In the genomic region with DNA sequence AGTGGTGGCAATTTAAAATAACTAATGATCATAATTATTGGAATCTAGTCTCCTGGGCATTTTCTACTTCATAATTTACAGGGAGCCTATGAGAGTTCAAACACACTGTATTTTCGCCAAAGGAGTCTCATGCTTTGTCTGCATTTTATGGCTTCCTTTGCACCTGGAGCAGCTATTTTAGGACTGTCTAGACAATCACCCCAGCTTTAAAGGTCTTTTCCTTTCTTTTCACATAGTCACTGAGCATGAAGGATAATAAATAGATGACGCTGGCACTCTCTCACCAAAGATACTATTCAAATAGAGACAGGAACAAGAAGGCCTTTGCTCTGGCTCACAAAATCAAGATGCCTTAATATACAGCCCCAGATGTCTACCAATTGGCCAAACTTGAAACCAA, we compare ENCODE assay signal across 23 cellular contexts.
"Had no signal": no experiment of that assay in that cellular context is flagged by ENCODE, and none has a peak within 500 bp of the region (broad histone marks: within the 10 kb centered on the region; RNA-seq: fewer than 3 reads in every experiment).

No MANE protein-coding gene starts in this region.

- H3K4me1 Mint-ChIP-seq: activated CD4-positive, alpha-beta memory T cell treated with anti-CD3 and anti-CD28 coated beads, Interleukin-2, amount 10 ng/mL, durations not matched to agents 7 days and 5 days; activated naive CD4-positive, alpha-beta T cell treated with anti-CD3 and anti-CD28 coated beads, Interleukin-2, amount 10 ng/mL, durations not matched to agents 7 days and 5 days had no signal

- H3K9me3 Mint-ChIP-seq: activated CD4-positive, alpha-beta memory T cell treated with anti-CD3 and anti-CD28 coated beads, Interleukin-2, amount 10 ng/mL, durations not matched to agents 7 days and 5 days; activated CD4-positive, alpha-beta T cell treated with anti-CD3 and anti-CD28 coated beads, Interleukin-2, amount 10 ng/mL, durations not matched to agents 24 days and 14 days; activated naive CD4-positive, alpha-beta T cell treated with anti-CD3 and anti-CD28 coated beads, Interleukin-2, amount 10 ng/mL, durations not matched to agents 7 days and 5 days; stimulated activated memory B cell treated with anti-CD40 and anti-IgM and Interleukin-4, amounts not matched to agents 10 μg/mL and 1 μg/mL and 100 μg/mL, for 72 hours had no signal

- ATAC-seq: activated CD4-positive, CD25-positive, alpha-beta regulatory T cell treated with anti-CD3 and anti-CD28 coated beads, Interleukin-2, amount 50 U/mL, for 24 hours; activated T-cell treated with anti-CD3 and anti-CD28 coated beads, Interleukin-2, amount 50 U/mL, for 72 hours; heart right ventricle; left cardiac atrium; mucosa of descending colon; sciatic nerve; stimulated activated memory B cell treated with anti-CD40 and anti-IgM and Interleukin-4, amounts not matched to agents 10 μg/mL and 1 μg/mL and 100 μg/mL, for 72 hours had no signal

- H3K36me3 Mint-ChIP-seq: activated naive CD4-positive, alpha-beta T cell treated with anti-CD3 and anti-CD28 coated beads, Interleukin-2, amount 10 ng/mL, durations not matched to agents 7 days and 5 days; naive B cell; stimulated activated memory B cell treated with anti-CD40 and anti-IgM and Interleukin-4, amounts not matched to agents 10 μg/mL and 1 μg/mL and 100 μg/mL, for 72 hours had no signal

- H3K27ac Mint-ChIP-seq: activated CD4-positive, alpha-beta memory T cell treated with anti-CD3 and anti-CD28 coated beads, Interleukin-2, amount 10 ng/mL, durations not matched to agents 7 days and 5 days; activated CD4-positive, alpha-beta T cell treated with anti-CD3 and anti-CD28 coated beads, Interleukin-2, amount 10 ng/mL, durations not matched to agents 24 days and 14 days; activated T-cell treated with anti-CD3 and anti-CD28 coated beads, Interleukin-2, amount 50 U/mL, for 72 hours; endodermal cell; stimulated activated memory B cell treated with anti-CD40 and anti-IgM and Interleukin-4, amounts not matched to agents 10 μg/mL and 1 μg/mL and 100 μg/mL, for 72 hours had no signal

- H3K27me3 Mint-ChIP-seq: activated CD4-positive, alpha-beta memory T cell treated with anti-CD3 and anti-CD28 coated beads, Interleukin-2, amount 10 ng/mL, durations not matched to agents 7 days and 5 days; activated CD4-positive, alpha-beta T cell treated with anti-CD3 and anti-CD28 coated beads, Interleukin-2, amount 10 ng/mL, durations not matched to agents 24 days and 14 days; activated naive CD4-positive, alpha-beta T cell treated with anti-CD3 and anti-CD28 coated beads, Interleukin-2, amount 10 ng/mL, durations not matched to agents 7 days and 5 days; naive B cell; stimulated activated memory B cell treated with anti-CD40 and anti-IgM and Interleukin-4, amounts not matched to agents 10 μg/mL and 1 μg/mL and 100 μg/mL, for 72 hours had no signal

- H3K4me3 Mint-ChIP-seq: activated CD4-positive, alpha-beta memory T cell treated with anti-CD3 and anti-CD28 coated beads, Interleukin-2, amount 10 ng/mL, durations not matched to agents 7 days and 5 days; activated CD4-positive, alpha-beta T cell treated with anti-CD3 and anti-CD28 coated beads, Interleukin-2, amount 10 ng/mL, durations not matched to agents 24 days and 14 days; activated naive CD4-positive, alpha-beta T cell treated with anti-CD3 and anti-CD28 coated beads, Interleukin-2, amount 10 ng/mL, durations not matched to agents 7 days and 5 days; activated T-cell treated with anti-CD3 and anti-CD28 coated beads, Interleukin-2, amount 50 U/mL, for 72 hours; endodermal cell; naive B cell; neural crest cell; stimulated activated memory B cell treated with anti-CD40 and anti-IgM and Interleukin-4, amounts not matched to agents 10 μg/mL and 1 μg/mL and 100 μg/mL, for 72 hours had no signal

- DNase-seq: activated CD4-positive, alpha-beta memory T cell treated with anti-CD3 and anti-CD28 coated beads, Interleukin-2, amount 10 ng/mL, durations not matched to agents 7 days and 5 days; activated CD4-positive, alpha-beta T cell treated with anti-CD3 and anti-CD28 coated beads, Interleukin-2, amount 10 ng/mL, durations not matched to agents 24 days and 14 days; activated effector memory CD4-positive, alpha-beta T cell treated with Interleukin-2 at 50 U/mL for 16 hours; activated naive CD4-positive, alpha-beta T cell treated with anti-CD3 and anti-CD28 coated beads, Interleukin-2, amount 10 ng/mL, durations not matched to agents 7 days and 5 days; activated T-cell treated with anti-CD3 and anti-CD28 coated beads, Interleukin-2, amount 50 U/mL, for 72 hours; amygdala; colonic mucosa; endodermal cell; heart right ventricle; islet precursor cell; left cardiac atrium; mesenchymal stem cell; mucosa of descending colon; naive B cell; occipital lobe; posterior cingulate gyrus; small intestine; stimulated activated CD4-positive, alpha-beta T cell treated with anti-CD3 and anti-CD28 coated beads, Interleukin-15, amount 100 ng/mL, for 24 hours; transverse colon had no signal
